Comparison of ENCODE assay signal across 7 cellular contexts in genomic region chr10:133667446-133667845, GRCh38. TPM values are rescaled to one million over a fixed set of nuclear protein-coding genes. Genes with fewer than 3 reads are reported as not detected.
"Had no signal": no experiment of that assay in that cellular context is flagged by ENCODE, and none has a peak within 500 bp of the region (broad histone marks: within the 10 kb centered on the region; RNA-seq: fewer than 3 reads in every experiment).

No MANE protein-coding gene starts in this region.

RNA-seq across cellular contexts. Expression of gene FRG2B, which starts 40.9 kb away (rescaled TPM):
- total RNA-seq: activated CD4-positive, alpha-beta memory T cell treated with anti-CD3 and anti-CD28 coated beads, Interleukin-2, amount 10 ng/mL, durations not matched to agents 7 days and 5 days; activated CD8-positive, alpha-beta memory T cell treated with anti-CD3 and anti-CD28 coated beads, Interleukin-2, amount 10 ng/mL, durations not matched to agents 7 days and 5 days; activated naive CD8-positive, alpha-beta T cell treated with anti-CD3 and anti-CD28 coated beads for 36 hours; ascending aorta; LHCN-M2; NCI-H460; T-helper 2 cell treated with Interferon-gamma antibody and Interleukin-4, amounts not matched to agents 100 ng/mL and 5 ng/mL, for 36 hours had no signal
